Comparison of ENCODE assay signal across 1 cellular context in the genomic region with DNA sequence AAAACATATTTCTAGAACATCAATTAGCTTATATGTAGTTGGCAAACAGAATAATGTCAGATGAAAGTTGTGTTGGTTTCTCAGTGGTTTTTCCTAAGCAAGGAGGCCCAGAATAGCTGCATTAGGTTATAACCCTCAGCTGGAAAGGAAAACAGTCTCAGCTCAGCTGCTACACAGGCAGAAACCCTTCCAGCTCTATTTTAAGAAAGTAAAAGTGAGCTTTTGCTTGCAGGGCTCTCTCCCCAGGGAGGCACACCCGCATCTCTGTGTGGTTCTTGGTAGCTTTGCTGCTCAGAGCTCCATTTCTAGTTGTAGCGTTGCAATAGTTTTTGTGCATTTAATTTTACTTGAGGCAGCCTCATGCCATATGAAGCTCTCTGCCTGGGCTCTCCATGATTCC.
TF ChIP-seq lines count a peak whose summit lies in the region.

No MANE protein-coding gene starts in this region.

TF ChIP-seq in GM12878, 131 proteins besides CTCF, POLR2A, EP300 and RAD21 (continued from another document):
- no peak for TF ChIP-seq STAT3 (IDR thresholded peaks at IDR 0.05; ENCODE audit: low read depth, low read length)
- TF ChIP-seq CBX5 (IDR thresholded peaks at IDR 0.05; ENCODE audit: low read depth) = no peak
- peak; percentile 87 for TF ChIP-seq MEF2B (IDR thresholded peaks at IDR 0.05; ENCODE audit: partially characterized antibody, poor library complexity, severe bottlenecking)
- no peak for TF ChIP-seq RAD51 (IDR thresholded peaks at IDR 0.05)
- no peak for TF ChIP-seq CHD4 (IDR thresholded peaks at IDR 0.05)
- peak; percentile 88; the same call in 1 of the 2 replicates for TF ChIP-seq MEF2A (IDR thresholded peaks at IDR 0.05; ENCODE audit: insufficient read depth, low read depth, low read length)
- TF ChIP-seq CBX3 (IDR thresholded peaks at IDR 0.05; ENCODE audit: borderline replicate concordance, low read depth) = no peak
- TF ChIP-seq CBFB (IDR thresholded peaks at IDR 0.05; ENCODE audit: low read depth) = no peak
- TF ChIP-seq, protein P1, sequence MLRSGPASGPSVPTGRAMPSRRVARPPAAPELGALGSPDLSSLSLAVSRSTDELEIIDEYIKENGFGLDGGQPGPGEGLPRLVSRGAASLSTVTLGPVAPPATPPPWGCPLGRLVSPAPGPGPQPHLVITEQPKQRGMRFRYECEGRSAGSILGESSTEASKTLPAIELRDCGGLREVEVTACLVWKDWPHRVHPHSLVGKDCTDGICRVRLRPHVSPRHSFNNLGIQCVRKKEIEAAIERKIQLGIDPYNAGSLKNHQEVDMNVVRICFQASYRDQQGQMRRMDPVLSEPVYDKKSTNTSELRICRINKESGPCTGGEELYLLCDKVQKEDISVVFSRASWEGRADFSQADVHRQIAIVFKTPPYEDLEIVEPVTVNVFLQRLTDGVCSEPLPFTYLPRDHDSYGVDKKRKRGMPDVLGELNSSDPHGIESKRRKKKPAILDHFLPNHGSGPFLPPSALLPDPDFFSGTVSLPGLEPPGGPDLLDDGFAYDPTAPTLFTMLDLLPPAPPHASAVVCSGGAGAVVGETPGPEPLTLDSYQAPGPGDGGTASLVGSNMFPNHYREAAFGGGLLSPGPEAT (IDR thresholded peaks at IDR 0.05; ENCODE audit: low read depth) = no peak
- TF ChIP-seq ATF3 (IDR thresholded peaks at IDR 0.05; ENCODE audit: borderline replicate concordance, extremely low read depth, low read depth, low read length) = no peak
- peak; percentile 71 for TF ChIP-seq RUNX3 (IDR thresholded peaks at IDR 0.05; ENCODE audit: low read length)
- TF ChIP-seq IKZF1 (conservative IDR thresholded peaks at IDR 0.05) = peak; percentile 32; the same call in 1 of the 2 replicates
- TF ChIP-seq, protein P2, sequence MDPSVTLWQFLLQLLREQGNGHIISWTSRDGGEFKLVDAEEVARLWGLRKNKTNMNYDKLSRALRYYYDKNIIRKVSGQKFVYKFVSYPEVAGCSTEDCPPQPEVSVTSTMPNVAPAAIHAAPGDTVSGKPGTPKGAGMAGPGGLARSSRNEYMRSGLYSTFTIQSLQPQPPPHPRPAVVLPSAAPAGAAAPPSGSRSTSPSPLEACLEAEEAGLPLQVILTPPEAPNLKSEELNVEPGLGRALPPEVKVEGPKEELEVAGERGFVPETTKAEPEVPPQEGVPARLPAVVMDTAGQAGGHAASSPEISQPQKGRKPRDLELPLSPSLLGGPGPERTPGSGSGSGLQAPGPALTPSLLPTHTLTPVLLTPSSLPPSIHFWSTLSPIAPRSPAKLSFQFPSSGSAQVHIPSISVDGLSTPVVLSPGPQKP (IDR thresholded peaks at IDR 0.05; ENCODE audit: low read depth, low read length) = no peak
- TF ChIP-seq ZNF687 (IDR thresholded peaks at IDR 0.05) = no peak
- TF ChIP-seq SMC3 (IDR thresholded peaks at IDR 0.05; ENCODE audit: borderline replicate concordance, low read length) = no peak
- TF ChIP-seq EED (IDR thresholded peaks at IDR 0.05; ENCODE audit: low read depth) = peak; percentile 70
- TF ChIP-seq ZBTB33 (IDR thresholded peaks at IDR 0.05) = no peak
- TF ChIP-seq IKZF2 (IDR thresholded peaks at IDR 0.05) = peak; percentile 16 to 35; a peak in 2 of 4 replicates
- 0 out of 2 replicates have a peak, but pooled peaks have one; percentile 16 for TF ChIP-seq ATF2 (IDR thresholded peaks at IDR 0.05; ENCODE audit: low read length)
- no peak for TF ChIP-seq SREBF2 (IDR thresholded peaks at IDR 0.05; ENCODE audit: low read length)
- no peak for TF ChIP-seq SMAD5 (IDR thresholded peaks at IDR 0.05; ENCODE audit: low read depth)
